25 cellular contexts compared by ENCODE assay signal in genomic region chr12:113347892-113348291, GRCh38. TPM values are rescaled to one million over a fixed set of nuclear protein-coding genes. Genes with fewer than 3 reads are reported as not detected.
"Had no signal": no experiment of that assay in that cellular context is flagged by ENCODE, and none has a peak within 500 bp of the region (broad histone marks: within the 10 kb centered on the region; RNA-seq: fewer than 3 reads in every experiment).

No MANE protein-coding gene starts in this region.

- DNase-seq: activated B cell treated with CpG ODN at 0.5 μM for 24 hours; activated CD4-positive, alpha-beta T cell treated with anti-CD3 and anti-CD28 coated beads for 1 hour; activated CD4-positive, alpha-beta T cell treated with anti-CD3 and anti-CD28 coated beads, Interleukin-2, amount 10 ng/mL, durations not matched to agents 24 days and 14 days; activated CD4-positive, alpha-beta T cell treated with anti-CD3 and anti-CD28 coated beads, Interleukin-2, amount 50 U/mL, for 48 hours; activated CD8-positive, alpha-beta memory T cell treated with anti-CD3 and anti-CD28 coated beads for 24 hours; activated effector memory CD4-positive, alpha-beta T cell treated with anti-CD3 and anti-CD28 coated beads, Interleukin-2, amount 50 U/mL, for 16 hours; activated naive CD4-positive, alpha-beta T cell treated with anti-CD3 and anti-CD28 coated beads for 36 hours; activated T-cell treated with anti-CD3 and anti-CD28 coated beads, Interleukin-2, amount 50 U/mL, for 4 hours; amygdala; KG1; MG63; NCI-H1092; NCI-H1417; NCI-H1930; NCI-H2107; NCI-H446; NCI-H524; PC-9; SHP77 treated with DMSO at 0.1 percent for 48 hours; T-helper 17 cell; T-helper 9 cell had no signal

- H3K4me3 Mint-ChIP-seq: activated B cell treated with CpG ODN at 0.5 μM for 24 hours; activated CD4-positive, alpha-beta T cell treated with anti-CD3 and anti-CD28 coated beads, Interleukin-2, amount 10 ng/mL, durations not matched to agents 24 days and 14 days; activated naive CD4-positive, alpha-beta T cell treated with anti-CD3 and anti-CD28 coated beads for 36 hours; activated naive CD8-positive, alpha-beta T cell; activated T-cell treated with anti-CD3 and anti-CD28 coated beads, Interleukin-2, amount 50 U/mL, for 4 hours; brain; central memory CD8-positive, alpha-beta T cell; T-helper 17 cell had no signal

- H3K27ac ChIP-seq: PC-9 had no signal

- H3K27me3 Mint-ChIP-seq: activated naive CD8-positive, alpha-beta T cell had no signal

- H3K4me3 ChIP-seq: MG63, PC-9 had no signal

- H3K4me1 Mint-ChIP-seq: activated B cell treated with CpG ODN at 0.5 μM for 24 hours; central memory CD8-positive, alpha-beta T cell had no signal

- H3K9me3 Mint-ChIP-seq: activated B cell treated with CpG ODN at 0.5 μM for 24 hours; activated CD4-positive, alpha-beta T cell treated with anti-CD3 and anti-CD28 coated beads, Interleukin-2, amount 10 ng/mL, durations not matched to agents 24 days and 14 days; activated naive CD4-positive, alpha-beta T cell treated with anti-CD3 and anti-CD28 coated beads for 36 hours; activated T-cell treated with anti-CD3 and anti-CD28 coated beads, Interleukin-2, amount 50 U/mL, for 4 hours; central memory CD8-positive, alpha-beta T cell had no signal

- H3K36me3 ChIP-seq: MG63 had no signal

- H3K27ac Mint-ChIP-seq: activated B cell treated with CpG ODN at 0.5 μM for 24 hours; activated CD4-positive, alpha-beta T cell treated with anti-CD3 and anti-CD28 coated beads, Interleukin-2, amount 10 ng/mL, durations not matched to agents 24 days and 14 days; activated naive CD4-positive, alpha-beta T cell treated with anti-CD3 and anti-CD28 coated beads for 36 hours; activated naive CD8-positive, alpha-beta T cell; brain; T-helper 17 cell had no signal

- ATAC-seq: activated T-cell treated with anti-CD3 and anti-CD28 coated beads, Interleukin-2, amount 50 U/mL, for 4 hours; T-helper 17 cell had no signal

- H3K9me3 ChIP-seq: MG63 had no signal

- H3K27me3 ChIP-seq: MG63 had no signal

- H3K36me3 Mint-ChIP-seq: activated naive CD8-positive, alpha-beta T cell; brain had no signal

RNA-seq across cellular contexts. Expression of gene SDS, which starts 55.8 kb away (rescaled TPM):
- total RNA-seq: activated B cell treated with CpG ODN at 0.5 μM for 24 hours; activated CD4-positive, alpha-beta T cell treated with anti-CD3 and anti-CD28 coated beads, Interleukin-2, amount 10 ng/mL, durations not matched to agents 24 days and 14 days; activated naive CD4-positive, alpha-beta T cell treated with anti-CD3 and anti-CD28 coated beads for 36 hours; astrocyte; PC-9; T-helper 17 cell had no signal
